ENCODE assay signal across 1 cellular context in the genomic region with DNA sequence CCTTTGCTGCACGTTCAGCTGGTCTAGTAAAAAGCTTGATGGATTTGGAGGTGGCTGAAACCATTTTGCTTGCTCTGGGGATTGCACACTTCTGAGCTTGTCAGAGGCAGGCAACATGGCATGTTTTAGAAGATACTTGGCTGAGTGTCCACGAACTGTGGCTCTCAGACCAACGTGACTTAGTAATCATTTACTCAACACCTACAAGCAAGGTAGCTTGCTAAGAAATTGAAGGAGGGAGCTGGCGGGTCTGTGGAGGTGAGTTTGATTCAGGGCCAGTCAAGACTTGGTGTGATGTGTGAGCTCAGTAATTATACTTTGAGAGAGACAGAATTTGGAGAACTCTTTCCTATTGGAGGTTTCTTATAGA.
TF ChIP-seq lines count a peak whose summit lies in the region.

No MANE protein-coding gene starts in this region.

TF ChIP-seq in HepG2, 621 proteins besides CTCF, POLR2A, EP300 and RAD21 (continued from another document):
- TF ChIP-seq, protein P1, sequence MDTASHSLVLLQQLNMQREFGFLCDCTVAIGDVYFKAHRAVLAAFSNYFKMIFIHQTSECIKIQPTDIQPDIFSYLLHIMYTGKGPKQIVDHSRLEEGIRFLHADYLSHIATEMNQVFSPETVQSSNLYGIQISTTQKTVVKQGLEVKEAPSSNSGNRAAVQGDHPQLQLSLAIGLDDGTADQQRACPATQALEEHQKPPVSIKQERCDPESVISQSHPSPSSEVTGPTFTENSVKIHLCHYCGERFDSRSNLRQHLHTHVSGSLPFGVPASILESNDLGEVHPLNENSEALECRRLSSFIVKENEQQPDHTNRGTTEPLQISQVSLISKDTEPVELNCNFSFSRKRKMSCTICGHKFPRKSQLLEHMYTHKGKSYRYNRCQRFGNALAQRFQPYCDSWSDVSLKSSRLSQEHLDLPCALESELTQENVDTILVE (CRISPR knock-in tag; IDR thresholded peaks at IDR 0.05) = no peak
- TF ChIP-seq ZNF180 (CRISPR knock-in tag; IDR thresholded peaks at IDR 0.05; ENCODE audit: borderline replicate concordance, low read depth) (no peak), SRF (IDR thresholded peaks at IDR 0.05; ENCODE audit: low read depth, low read length) (no peak), ZNF841 (CRISPR knock-in tag; IDR thresholded peaks at IDR 0.05; ENCODE audit: borderline replicate concordance) (no peak), ZNF782 (CRISPR knock-in tag; IDR thresholded peaks at IDR 0.05; ENCODE audit: borderline replicate concordance) (no peak), PPARG (CRISPR knock-in tag; conservative IDR thresholded peaks at IDR 0.05) (no peak), ZNF773 (CRISPR knock-in tag; IDR thresholded peaks at IDR 0.05; ENCODE audit: borderline replicate concordance) (no peak), BHLHE40 (IDR thresholded peaks at IDR 0.05; ENCODE audit: low read length) (no peak), ZNF569 (CRISPR knock-in tag; IDR thresholded peaks at IDR 0.05; ENCODE audit: borderline replicate concordance) (no peak), ZNF546 (CRISPR knock-in tag; conservative IDR thresholded peaks at IDR 0.05) (no peak), NR1H2 (CRISPR knock-in tag; IDR thresholded peaks at IDR 0.05; ENCODE audit: borderline replicate concordance, low read depth) (no peak), CCDC6 (CRISPR knock-in tag; IDR thresholded peaks at IDR 0.05) (no peak), TMF1 (CRISPR knock-in tag; IDR thresholded peaks at IDR 0.05; ENCODE audit: low read depth) (no peak), SKI (IDR thresholded peaks at IDR 0.05; ENCODE audit: partially characterized antibody) (no peak), ZNF230 (CRISPR knock-in tag; IDR thresholded peaks at IDR 0.05) (no peak)
- TF ChIP-seq, protein P2, sequence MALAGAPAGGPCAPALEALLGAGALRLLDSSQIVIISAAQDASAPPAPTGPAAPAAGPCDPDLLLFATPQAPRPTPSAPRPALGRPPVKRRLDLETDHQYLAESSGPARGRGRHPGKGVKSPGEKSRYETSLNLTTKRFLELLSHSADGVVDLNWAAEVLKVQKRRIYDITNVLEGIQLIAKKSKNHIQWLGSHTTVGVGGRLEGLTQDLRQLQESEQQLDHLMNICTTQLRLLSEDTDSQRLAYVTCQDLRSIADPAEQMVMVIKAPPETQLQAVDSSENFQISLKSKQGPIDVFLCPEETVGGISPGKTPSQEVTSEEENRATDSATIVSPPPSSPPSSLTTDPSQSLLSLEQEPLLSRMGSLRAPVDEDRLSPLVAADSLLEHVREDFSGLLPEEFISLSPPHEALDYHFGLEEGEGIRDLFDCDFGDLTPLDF (CRISPR knock-in tag; IDR thresholded peaks at IDR 0.05) = no peak
- TF ChIP-seq, protein P3, sequence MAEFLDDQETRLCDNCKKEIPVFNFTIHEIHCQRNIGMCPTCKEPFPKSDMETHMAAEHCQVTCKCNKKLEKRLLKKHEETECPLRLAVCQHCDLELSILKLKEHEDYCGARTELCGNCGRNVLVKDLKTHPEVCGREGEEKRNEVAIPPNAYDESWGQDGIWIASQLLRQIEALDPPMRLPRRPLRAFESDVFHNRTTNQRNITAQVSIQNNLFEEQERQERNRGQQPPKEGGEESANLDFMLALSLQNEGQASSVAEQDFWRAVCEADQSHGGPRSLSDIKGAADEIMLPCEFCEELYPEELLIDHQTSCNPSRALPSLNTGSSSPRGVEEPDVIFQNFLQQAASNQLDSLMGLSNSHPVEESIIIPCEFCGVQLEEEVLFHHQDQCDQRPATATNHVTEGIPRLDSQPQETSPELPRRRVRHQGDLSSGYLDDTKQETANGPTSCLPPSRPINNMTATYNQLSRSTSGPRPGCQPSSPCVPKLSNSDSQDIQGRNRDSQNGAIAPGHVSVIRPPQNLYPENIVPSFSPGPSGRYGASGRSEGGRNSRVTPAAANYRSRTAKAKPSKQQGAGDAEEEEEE (CRISPR knock-in tag; IDR thresholded peaks at IDR 0.05; ENCODE audit: borderline replicate concordance) = no peak
- TF ChIP-seq, protein P4, sequence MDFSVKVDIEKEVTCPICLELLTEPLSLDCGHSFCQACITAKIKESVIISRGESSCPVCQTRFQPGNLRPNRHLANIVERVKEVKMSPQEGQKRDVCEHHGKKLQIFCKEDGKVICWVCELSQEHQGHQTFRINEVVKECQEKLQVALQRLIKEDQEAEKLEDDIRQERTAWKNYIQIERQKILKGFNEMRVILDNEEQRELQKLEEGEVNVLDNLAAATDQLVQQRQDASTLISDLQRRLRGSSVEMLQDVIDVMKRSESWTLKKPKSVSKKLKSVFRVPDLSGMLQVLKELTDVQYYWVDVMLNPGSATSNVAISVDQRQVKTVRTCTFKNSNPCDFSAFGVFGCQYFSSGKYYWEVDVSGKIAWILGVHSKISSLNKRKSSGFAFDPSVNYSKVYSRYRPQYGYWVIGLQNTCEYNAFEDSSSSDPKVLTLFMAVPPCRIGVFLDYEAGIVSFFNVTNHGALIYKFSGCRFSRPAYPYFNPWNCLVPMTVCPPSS (IDR thresholded peaks at IDR 0.05) = no peak
- TF ChIP-seq, protein P5, sequence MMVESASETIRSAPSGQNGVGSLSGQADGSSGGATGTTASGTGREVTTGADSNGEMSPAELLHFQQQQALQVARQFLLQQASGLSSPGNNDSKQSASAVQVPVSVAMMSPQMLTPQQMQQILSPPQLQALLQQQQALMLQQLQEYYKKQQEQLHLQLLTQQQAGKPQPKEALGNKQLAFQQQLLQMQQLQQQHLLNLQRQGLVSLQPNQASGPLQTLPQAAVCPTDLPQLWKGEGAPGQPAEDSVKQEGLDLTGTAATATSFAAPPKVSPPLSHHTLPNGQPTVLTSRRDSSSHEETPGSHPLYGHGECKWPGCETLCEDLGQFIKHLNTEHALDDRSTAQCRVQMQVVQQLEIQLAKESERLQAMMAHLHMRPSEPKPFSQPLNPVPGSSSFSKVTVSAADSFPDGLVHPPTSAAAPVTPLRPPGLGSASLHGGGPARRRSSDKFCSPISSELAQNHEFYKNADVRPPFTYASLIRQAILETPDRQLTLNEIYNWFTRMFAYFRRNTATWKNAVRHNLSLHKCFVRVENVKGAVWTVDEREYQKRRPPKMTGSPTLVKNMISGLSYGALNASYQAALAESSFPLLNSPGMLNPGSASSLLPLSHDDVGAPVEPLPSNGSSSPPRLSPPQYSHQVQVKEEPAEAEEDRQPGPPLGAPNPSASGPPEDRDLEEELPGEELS (CRISPR knock-in tag; IDR thresholded peaks at IDR 0.05) = no peak
